29 cellular contexts compared by ENCODE assay signal in genomic region chr1:87028576-87028975, GRCh38.
"Had no signal": no experiment of that assay in that cellular context is flagged by ENCODE, and none has a peak within 500 bp of the region (broad histone marks: within the 10 kb centered on the region; RNA-seq: fewer than 3 reads in every experiment).

No MANE protein-coding gene starts in this region.

- ATAC-seq: activated CD4-positive, CD25-positive, alpha-beta regulatory T cell treated with anti-CD3 and anti-CD28 coated beads, Interleukin-2, amount 50 U/mL, for 24 hours; activated CD8-positive, alpha-beta T cell treated with anti-CD3 and anti-CD28 coated beads for 36 hours; activated T-cell treated with anti-CD3 and anti-CD28 coated beads, Interleukin-2, amount 50 U/mL, for 4 hours; activated T-helper 17 cell treated with anti-CD3 and anti-CD28 coated beads, Interleukin-2, amount 50 U/mL, for 72 hours; body of pancreas; gastrocnemius medialis; T-helper 17 cell had no signal

- H3K36me3 ChIP-seq: esophagus muscularis mucosa, gastrocnemius medialis, WERI-Rb-1 had no signal

- H3K4me1 ChIP-seq: body of pancreas, esophagus muscularis mucosa, foreskin keratinocyte had no signal

- H3K27ac ChIP-seq: body of pancreas, dorsolateral prefrontal cortex, esophagus muscularis mucosa, foreskin keratinocyte, gastrocnemius medialis, WERI-Rb-1 had no signal

- H3K4me3 ChIP-seq: body of pancreas, dorsolateral prefrontal cortex, esophagus muscularis mucosa, gastrocnemius medialis had no signal

- DNase-seq: activated B cell treated with CpG ODN at 0.5 μM for 24 hours; activated CD4-positive, alpha-beta T cell treated with anti-CD3 and anti-CD28 coated beads for 48 hours; activated CD4-positive, alpha-beta T cell treated with anti-CD3 and anti-CD28 coated beads, Interleukin-2, amount 50 U/mL, for 1 hour; activated CD4-positive, alpha-beta T cell treated with anti-CD3 and anti-CD28 coated beads, Interleukin-2, amount 50 U/mL, for 48 hours; activated CD8-positive, alpha-beta memory T cell treated with anti-CD3 and anti-CD28 coated beads for 24 hours; activated CD8-positive, alpha-beta T cell treated with anti-CD3 and anti-CD28 coated beads for 36 hours; activated effector memory CD4-positive, alpha-beta T cell treated with Interleukin-2 at 50 U/mL for 16 hours; activated gamma-delta T cell treated with Interleukin-2 at 50 U/mL for 16 hours; activated naive CD4-positive, alpha-beta T cell treated with anti-CD3 and anti-CD28 coated beads, Interleukin-2, amount 50 U/mL, for 16 hours; activated naive CD4-positive, alpha-beta T cell treated with Interleukin-2 at 50 U/mL for 16 hours; activated T-cell treated with anti-CD3 and anti-CD28 coated beads, Interleukin-2, amount 50 U/mL, for 4 hours; amniotic stem cell; aorta; body of pancreas; caudate nucleus; cortex of kidney; dorsolateral prefrontal cortex; effector memory CD4-positive, alpha-beta T cell; endodermal cell; erythroblast; foreskin keratinocyte; gastrocnemius medialis; T-helper 1 cell; T-helper 17 cell; T1000; WERI-Rb-1 had no signal

- H3K9me3 ChIP-seq: body of pancreas, esophagus muscularis mucosa, gastrocnemius medialis had no signal

- H3K27me3 ChIP-seq: body of pancreas, dorsolateral prefrontal cortex, esophagus muscularis mucosa, foreskin keratinocyte, gastrocnemius medialis had no signal
